ENCODE assay signal across 8 cellular contexts in the genomic region with DNA sequence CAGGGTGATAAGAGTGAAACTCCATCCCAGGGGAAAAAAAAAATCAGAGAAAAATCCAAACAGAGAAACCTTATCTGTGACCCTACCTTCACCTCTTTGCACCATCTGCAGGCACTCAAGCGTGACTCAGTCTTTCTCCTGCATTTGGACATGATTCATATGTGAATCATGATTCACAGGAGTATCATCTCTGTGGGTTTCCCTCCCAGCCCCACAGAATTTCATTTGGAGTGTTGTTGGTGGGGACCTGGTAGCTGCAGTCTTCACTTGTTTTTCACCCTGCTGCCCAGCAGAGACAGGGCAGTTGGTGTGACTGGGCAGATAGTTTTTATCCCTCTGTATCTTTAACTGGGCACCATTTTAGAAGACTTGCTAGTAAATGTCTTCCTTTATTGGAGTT.
DNase-seq lines count a peak whose midpoint lies in the region; ATAC-seq, FAIRE-seq and TF ChIP-seq lines count a peak whose summit lies in the region.

No MANE protein-coding gene starts in this region.

- no peak overlapping the region for H2BK15ac ChIP-seq in mesendoderm (replicated peaks; ENCODE audit: low read depth)

- POLR2A ChIA-PET in endothelial cell of umbilical vein (lab: Charles Lee): no interaction called here

- peak; percentile 52 for TF ChIP-seq POLR2A in endothelial cell of umbilical vein (IDR thresholded peaks at IDR 0.05; ENCODE audit: low read depth, low read length)

- no peak for ATAC-seq in left ventricle myocardium superior
- ATAC-seq in GM21825 (IDR thresholded peaks at IDR 0.05; ENCODE audit: unreplicated experiment): no peak

- no peak overlapping the region for H3K18ac ChIP-seq in mesendoderm (ENCODE audit: low read length)

- dilution Hi-C loops in endothelial cell of umbilical vein (cut with MboI; ENCODE audit: extremely low pct_ligation_motif_present, low sequenced_read_pairs): no loop called here

- H3K79me2 ChIP-seq in endothelial cell of umbilical vein (ENCODE audit: control insufficient read depth, insufficient read depth, low read length): no peaks in the 10 kb centered on the region
- no peaks in the 10 kb centered on the region for H3K79me2 ChIP-seq in mesendoderm (ENCODE audit: control insufficient read depth, insufficient read depth, low read length)

- H3K9me3 ChIP-seq in cardiac muscle cell (ENCODE audit: low read depth) (no peaks in the 10 kb centered on the region), endothelial cell of umbilical vein (replicated peaks; ENCODE audit: control insufficient read depth, insufficient read depth, low read length) (no peaks in the 10 kb centered on the region)

- intact Hi-C loops in left ventricle myocardium superior (cut with micrococcal nuclease): no loop called here
- intact Hi-C loops in endothelial cell of umbilical vein (cut with micrococcal nuclease): loop anchor here (5.0 kb wide), 1 partner anchor 118 kb away; no protein-coding TSS in a partner anchor

- no peaks in the 10 kb centered on the region for H3K27me3 ChIP-seq in cardiac muscle cell
- no peaks in the 10 kb centered on the region for H3K27me3 ChIP-seq in endothelial cell of umbilical vein (ENCODE audit: control insufficient read depth in 2 of 2, insufficient read depth in 2 of 2, low read length in 2 of 2)
- H3K27me3 ChIP-seq in mesendoderm (ENCODE audit: insufficient read depth, low read length, poor library complexity): no peaks in the 10 kb centered on the region

- DNase-seq in cardiac muscle cell (ENCODE audit: low read depth in 1 of 2, low spot score in 1 of 2) (peak in 1 of 2 donors; percentile 91), left ventricle myocardium superior (no peak), T1000 (lab: John Stamatoyannopoulos, UW) (peak; percentile 66), endothelial cell of umbilical vein (ENCODE audit: low read depth, low spot score) (peak; percentile 73), SIG-M5 (lab: John Stamatoyannopoulos, UW) (no peak), mesendoderm (no peak)
- peak; percentile 71 for DNase-seq in stimulated activated CD4-positive, alpha-beta T cell treated with anti-CD3 and anti-CD28 coated beads, Interleukin-15, amount 100 ng/mL, for 24 hours

- no peak overlapping the region for H3K4ac ChIP-seq in mesendoderm (ENCODE audit: low read depth, low read length)

- H2AK5ac ChIP-seq in mesendoderm (ENCODE audit: low read length): no peak overlapping the region

- H2AFZ ChIP-seq in endothelial cell of umbilical vein (ENCODE audit: low read depth, low read length): no peak overlapping the region

- H4K5ac ChIP-seq in mesendoderm (ENCODE audit: low read length): no peak overlapping the region

- H3K36me3 ChIP-seq in cardiac muscle cell (no peaks in the 10 kb centered on the region), endothelial cell of umbilical vein (ENCODE audit: control insufficient read depth in 2 of 2, extremely low read depth in 1 of 2, insufficient read depth in 2 of 2, low read length in 2 of 2) (peaks cover 2 to 5% of the 10 kb centered on the region in 2 experiments), mesendoderm (ENCODE audit: control insufficient read depth, insufficient read depth, low read length) (no peaks in the 10 kb centered on the region)

- H2BK120ac ChIP-seq in mesendoderm (ENCODE audit: low read depth, low read length): no peak overlapping the region

- CTCF ChIA-PET in endothelial cell of umbilical vein (lab: Charles Lee): interaction anchor here (1.0 to 3.0 kb wide), 5 partner anchors 10 to 141 kb away, joined by 4 to 14 read pairs (median 5); no protein-coding TSS in a partner anchor

- H3K56ac ChIP-seq in mesendoderm (ENCODE audit: low read length): no peak overlapping the region

- no peak overlapping the region for H3K23ac ChIP-seq in mesendoderm (ENCODE audit: low read length)

- H3K9me1 ChIP-seq in endothelial cell of umbilical vein (replicated peaks; ENCODE audit: control insufficient read depth, extremely low read depth, insufficient read depth, low read length): no peaks in the 10 kb centered on the region

- H3K9ac ChIP-seq in endothelial cell of umbilical vein (replicated peaks; ENCODE audit: extremely low read depth, insufficient read depth, low read length) (no peak overlapping the region), mesendoderm (ENCODE audit: low read length) (no peak overlapping the region)

- no peaks in the 10 kb centered on the region for H3K79me1 ChIP-seq in mesendoderm (ENCODE audit: low read length)

- H3K4me3 ChIP-seq in cardiac muscle cell (no peak overlapping the region), endothelial cell of umbilical vein (replicated peaks in 1 of 3; ENCODE audit: insufficient read depth in 1 of 3, low read depth in 1 of 3, low read length in 3 of 3) (no peak overlapping the region), mesendoderm (ENCODE audit: low read length) (no peak overlapping the region)

- H2BK5ac ChIP-seq in mesendoderm (ENCODE audit: low read length): no peak overlapping the region

- FAIRE-seq in endothelial cell of umbilical vein (lab: Jason Lieb, UNC): peak; percentile 74

- H4K20me1 ChIP-seq in endothelial cell of umbilical vein (replicated peaks; ENCODE audit: control insufficient read depth, extremely low read depth, insufficient read depth, low read length): no peaks in the 10 kb centered on the region

- peak overlapping the region; percentile 17 for H3K4me2 ChIP-seq in endothelial cell of umbilical vein (ENCODE audit: insufficient read depth, low read length)
- no peak overlapping the region for H3K4me2 ChIP-seq in mesendoderm (ENCODE audit: low read length)

- no CpG with 5 or more reads among the region's 1 CpG for WGBS in mesendoderm (ENCODE audit: extremely low coverage, insufficient coverage, low lambda C conversion rate)

- TF ChIP-seq CTCF in cardiac muscle cell (IDR thresholded peaks at IDR 0.05; ENCODE audit: low read depth, low read length) (no peak), endothelial cell of umbilical vein (IDR thresholded peaks at IDR 0.05; ENCODE audit: extremely low read depth in 1 of 2, insufficient read depth in 1 of 2, low read depth in 1 of 2, low read length in 2 of 2) (no peak)

- H3K4me1 ChIP-seq in cardiac muscle cell (ENCODE audit: low read depth): peaks cover 11% of the 10 kb centered on the region
- peaks cover 15% of the 10 kb centered on the region for H3K4me1 ChIP-seq in endothelial cell of umbilical vein (ENCODE audit: control insufficient read depth, extremely low read depth, insufficient read depth, low read length)
- H3K4me1 ChIP-seq in mesendoderm (ENCODE audit: control insufficient read depth, low read depth, low read length): no peaks in the 10 kb centered on the region

- no peak overlapping the region for H4K8ac ChIP-seq in mesendoderm (ENCODE audit: low read depth, low read length)

- H3K27ac ChIP-seq in cardiac muscle cell: peak overlapping the region; percentile 74
- peak overlapping the region; percentile 59 for H3K27ac ChIP-seq in endothelial cell of umbilical vein (ENCODE audit: insufficient read depth, low read depth, low read length)
- H3K27ac ChIP-seq in mesendoderm (ENCODE audit: low read depth, low read length): no peak overlapping the region

- BruUV-seq in endothelial cell of umbilical vein (replicated peaks; lab: Mats Ljungman, UMichigan): no TSS peak

TF ChIP-seq in endothelial cell of umbilical vein, 7 proteins besides CTCF, POLR2A, EP300 and RAD21:
- TF ChIP-seq EZH2 (IDR thresholded peaks at IDR 0.05; ENCODE audit: borderline replicate concordance, low read depth, low read length, severe bottlenecking) (no peak), JUN (IDR thresholded peaks at IDR 0.05; ENCODE audit: borderline replicate concordance, insufficient read depth, insufficient read length, low read depth) (peak; percentile 93), MYC (IDR thresholded peaks at IDR 0.05; ENCODE audit: low read depth, low read length) (no peak), FOS (IDR thresholded peaks at IDR 0.05; ENCODE audit: borderline replicate concordance, insufficient read depth, low read length) (peak; percentile 99), GATA2 (IDR thresholded peaks at IDR 0.05; ENCODE audit: insufficient read depth, insufficient read length, low read depth, low read length) (peak; percentile 83), POLR2AphosphoS5 (IDR thresholded peaks at IDR 0.05; ENCODE audit: insufficient read depth, low read depth, low read length) (peak; percentile 77)
- TF ChIP-seq, protein P1, sequence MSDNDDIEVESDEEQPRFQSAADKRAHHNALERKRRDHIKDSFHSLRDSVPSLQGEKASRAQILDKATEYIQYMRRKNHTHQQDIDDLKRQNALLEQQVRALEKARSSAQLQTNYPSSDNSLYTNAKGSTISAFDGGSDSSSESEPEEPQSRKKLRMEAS (IDR thresholded peaks at IDR 0.05; ENCODE audit: insufficient read depth, insufficient read length): no peak

Comparison
In these comparisons a context has a peak if more than half of its experiments do, and no peak if none do; other contexts are left out.
1. DNase-seq: peak in T1000 (single experiment), endothelial cell of umbilical vein (single experiment) and stimulated activated CD4-positive, alpha-beta T cell treated with anti-CD3 and anti-CD28 coated beads, Interleukin-15, amount 100 ng/mL, for 24 hours (single experiment); none in left ventricle myocardium superior (single experiment), SIG-M5 (single experiment) and mesendoderm (single experiment).